ENCODE assay signal across 19 cellular contexts in genomic region chr1:201652180-201652579, GRCh38.
A peak's percentile ranks its signal among the peaks of the same experiment; 100 is the strongest.
DNase-seq lines count a peak whose midpoint lies in the region; ATAC-seq and TF ChIP-seq lines count a peak whose summit lies in the region.
"Had no signal": no experiment of that assay in that cellular context is flagged by ENCODE, and none has a peak within 500 bp of the region (broad histone marks: within the 10 kb centered on the region; RNA-seq: fewer than 3 reads in every experiment).

No MANE protein-coding gene starts in this region.

- no peak overlapping the region for H2AK5ac ChIP-seq in mesenchymal stem cell (ENCODE audit: low read length, severe bottlenecking)

- no peak overlapping the region for H2BK5ac ChIP-seq in mesenchymal stem cell (ENCODE audit: low read depth, low read length, poor library complexity, severe bottlenecking)

- H3K27ac ChIP-seq in ACC112 (ENCODE audit: low read depth, low read length) (no peak overlapping the region), mesenchymal stem cell (ENCODE audit: low read length, poor library complexity, severe bottlenecking) (no peak overlapping the region)
- H3K27ac ChIP-seq: right atrium auricular region had no signal

- no peak overlapping the region for H3K4ac ChIP-seq in mesenchymal stem cell (ENCODE audit: low read depth in 1 of 2, low read length in 2 of 2)

- H3K27me3 ChIP-seq in ACC112 (ENCODE audit: insufficient read depth, low read length) (no peaks in the 10 kb centered on the region), adipocyte (replicated peaks; ENCODE audit: control insufficient read depth, insufficient read depth, low read length) (no peaks in the 10 kb centered on the region), mesenchymal stem cell (ENCODE audit: control insufficient read depth in 1 of 2, insufficient read depth in 1 of 2, low read length in 2 of 2) (no peaks in the 10 kb centered on the region)
- H3K27me3 ChIP-seq: right atrium auricular region had no signal

- no peak overlapping the region for H3K18ac ChIP-seq in mesenchymal stem cell (ENCODE audit: low read depth in 1 of 2, low read length in 2 of 2)

- no peak overlapping the region for H2BK12ac ChIP-seq in mesenchymal stem cell (ENCODE audit: low read length in 2 of 2)

- peak overlapping the region; percentile 95 for H3K9ac ChIP-seq in adipocyte (ENCODE audit: low read length)
- peak overlapping the region; percentile 15 for H3K9ac ChIP-seq in mesenchymal stem cell (ENCODE audit: low read length)

- no peak overlapping the region for H4K8ac ChIP-seq in mesenchymal stem cell (ENCODE audit: low read length)

- 91% methylated on average over 5 of the region's 5 CpGs for WGBS in mesenchymal stem cell

- DNase-seq in HFF-Myc (ENCODE audit: extremely low read depth, low read depth) (no peak), adipocyte (ENCODE audit: low read depth) (no peak), mesenchymal stem cell (no peak), GM10266 (ENCODE audit: extremely low spot score) (no peak), SHP77 (lab: John Stamatoyannopoulos, UW) (no peak), 8988T (no peak)
- DNase-seq: activated naive CD4-positive, alpha-beta T cell treated with Interleukin-2 at 50 U/mL for 16 hours; activated T-cell treated with anti-CD3 and anti-CD28 coated beads, Interleukin-2, amount 50 U/mL, for 24 hours; CD4-positive, alpha-beta T cell; effector CD4-positive, alpha-beta T cell; immature natural killer cell; NCI-H1930; T1000 had no signal

- H3K4me3 ChIP-seq in ACC112 (ENCODE audit: low read depth, low read length): peak overlapping the region; percentile 76; the same call in 1 of the 2 replicates
- peak overlapping the region; percentile 11; the same call in 1 of the 2 replicates for H3K4me3 ChIP-seq in HFF-Myc (replicated peaks; ENCODE audit: low read depth, low read length)
- H3K4me3 ChIP-seq in adipocyte (ENCODE audit: low read length): peak overlapping the region; percentile 94
- H3K4me3 ChIP-seq in mesenchymal stem cell (ENCODE audit: insufficient read depth in 1 of 2, low read depth in 1 of 2, low read length in 2 of 2): peak overlapping the region in 1 of 2 experiments; percentile 96
- H3K4me3 ChIP-seq: GM12878, right atrium auricular region had no signal

- H3K9me3 ChIP-seq in adipocyte (ENCODE audit: control insufficient read depth, low read length) (no peaks in the 10 kb centered on the region), mesenchymal stem cell (ENCODE audit: control insufficient read depth, low read length) (no peaks in the 10 kb centered on the region)
- H3K9me3 ChIP-seq: right atrium auricular region had no signal

- no peak for ATAC-seq in GM18873 (IDR thresholded peaks at IDR 0.05; ENCODE audit: low FRiP score, unreplicated experiment)
- ATAC-seq: activated CD4-positive, CD25-positive, alpha-beta regulatory T cell treated with anti-CD3 and anti-CD28 coated beads, Interleukin-2, amount 50 U/mL, for 24 hours; esophagus mucosa; GM12878 had no signal

- H2BK120ac ChIP-seq in mesenchymal stem cell (ENCODE audit: low read depth, low read length): no peak overlapping the region

- no peak overlapping the region for H3K23ac ChIP-seq in mesenchymal stem cell (ENCODE audit: low read length in 2 of 2)

- H2BK15ac ChIP-seq in mesenchymal stem cell (ENCODE audit: low read depth, poor library complexity, severe bottlenecking): no peak overlapping the region

- H3K4me1 ChIP-seq in ACC112 (ENCODE audit: control insufficient read depth, insufficient read depth, low read length, unreplicated experiment): peaks cover 62% of the 10 kb centered on the region
- H3K4me1 ChIP-seq in adipocyte (ENCODE audit: control insufficient read depth, insufficient read depth, low read length): peaks cover 66% of the 10 kb centered on the region
- H3K4me1 ChIP-seq in mesenchymal stem cell (ENCODE audit: control insufficient read depth, insufficient read depth, low read depth, low read length): peaks cover 40% of the 10 kb centered on the region

- no peak overlapping the region for H4K91ac ChIP-seq in mesenchymal stem cell (ENCODE audit: low read length)

- no peak overlapping the region for H3K4me2 ChIP-seq in mesenchymal stem cell (ENCODE audit: low read length, poor library complexity, severe bottlenecking)

- H3K14ac ChIP-seq in mesenchymal stem cell (ENCODE audit: low read length in 2 of 2): no peak overlapping the region

- peaks cover 31% of the 10 kb centered on the region for H3K79me1 ChIP-seq in mesenchymal stem cell (replicated peaks; ENCODE audit: low read length, poor library complexity, severe bottlenecking)

- TF ChIP-seq CTCF in HFF-Myc (IDR thresholded peaks at IDR 0.05; ENCODE audit: low read depth, low read length, missing control alignments): no peak
- TF ChIP-seq CTCF in GM10266 (IDR thresholded peaks at IDR 0.05; ENCODE audit: control insufficient read depth, insufficient read depth, low read depth, missing control alignments): no peak

- peaks cover 93% of the 10 kb centered on the region for H3K79me2 ChIP-seq in ACC112 (ENCODE audit: control insufficient read depth, insufficient read depth, low read length, unreplicated experiment)

- H3K36me3 ChIP-seq in ACC112 (ENCODE audit: insufficient read depth, low read length): no peaks in the 10 kb centered on the region
- peaks cover 10% of the 10 kb centered on the region for H3K36me3 ChIP-seq in adipocyte (ENCODE audit: control insufficient read depth, insufficient read depth, low read length, severe bottlenecking)
- H3K36me3 ChIP-seq in mesenchymal stem cell (ENCODE audit: control insufficient read depth in 1 of 2, insufficient read depth in 2 of 2, low read depth in 1 of 2, low read length in 2 of 2): peaks cover 3 to 13% of the 10 kb centered on the region in 2 experiments
- H3K36me3 ChIP-seq: right atrium auricular region had no signal

- H2AFZ ChIP-seq in ACC112 (ENCODE audit: low read length, unreplicated experiment): no peak overlapping the region
- H2AFZ ChIP-seq in mesenchymal stem cell (ENCODE audit: low read depth, low read length): no peak overlapping the region
